ENCODE assay signal across 19 cellular contexts in genomic region chr6:42831237-42831636, GRCh38.
"Had no signal": no experiment of that assay in that cellular context is flagged by ENCODE, and none has a peak within 500 bp of the region (broad histone marks: within the 10 kb centered on the region; RNA-seq: fewer than 3 reads in every experiment).

No MANE protein-coding gene starts in this region.

- H3K4me1 Mint-ChIP-seq: activated naive CD4-positive, alpha-beta T cell treated with anti-CD3 and anti-CD28 coated beads, Interleukin-2, amount 10 ng/mL, durations not matched to agents 7 days and 5 days; brain; endodermal cell had no signal

- H3K4me1 ChIP-seq: parathyroid adenoma, thyroid gland, uterus had no signal

- DNase-seq: activated CD4-positive, alpha-beta T cell treated with anti-CD3 and anti-CD28 coated beads, Interleukin-2, amount 50 U/mL, for 48 hours; activated CD4-positive, CD25-positive, alpha-beta regulatory T cell treated with anti-CD3 and anti-CD28 coated beads, Interleukin-2, amount 50 U/mL, for 72 hours; activated naive CD4-positive, alpha-beta T cell treated with anti-CD3 and anti-CD28 coated beads, Interleukin-2, amount 10 ng/mL, durations not matched to agents 7 days and 5 days; cerebellar nuclear complex; endodermal cell; foreskin fibroblast; retina; stimulated activated CD4-positive, alpha-beta T cell treated with anti-CD3 and anti-CD28 coated beads, Interleukin-15, amount 100 ng/mL, for 24 hours; stimulated activated CD4-positive, alpha-beta T cell treated with anti-CD3 and anti-CD28 coated beads, Interleukin-4, amount 100 ng/mL, for 24 hours; SW 1271; thyroid gland; uterus had no signal

- H2AFZ ChIP-seq: parathyroid adenoma had no signal

- H3K27me3 Mint-ChIP-seq: activated naive CD4-positive, alpha-beta T cell treated with anti-CD3 and anti-CD28 coated beads, Interleukin-2, amount 10 ng/mL, durations not matched to agents 7 days and 5 days; brain; dendritic cell treated with granulocyte-macrophage colony-stimulating factor and Interleukin-4, amounts not matched to agents 40 ng/mL and 50 ng/mL, for 4 days; memory B cell had no signal

- H3K27ac ChIP-seq: esophagus muscularis mucosa, parathyroid adenoma, thyroid gland, uterus had no signal

- H3K36me3 ChIP-seq: uterus had no signal

- H3K9ac ChIP-seq: parathyroid adenoma had no signal

- H3K4me3 Mint-ChIP-seq: activated naive CD4-positive, alpha-beta T cell treated with anti-CD3 and anti-CD28 coated beads, Interleukin-2, amount 10 ng/mL, durations not matched to agents 7 days and 5 days; brain; dendritic cell treated with granulocyte-macrophage colony-stimulating factor and Interleukin-4, amounts not matched to agents 40 ng/mL and 50 ng/mL, for 4 days; endodermal cell; memory B cell had no signal

- H3K9me3 ChIP-seq: esophagus muscularis mucosa, thyroid gland, uterus had no signal

- ATAC-seq: left lobe of liver had no signal

- H3K27me3 ChIP-seq: esophagus muscularis mucosa, thyroid gland, uterus had no signal

- H3K4me3 ChIP-seq: esophagus muscularis mucosa, thyroid gland, uterus had no signal

- FAIRE-seq: islet of Langerhans had no signal

- H3K27ac Mint-ChIP-seq: activated naive CD4-positive, alpha-beta T cell treated with anti-CD3 and anti-CD28 coated beads, Interleukin-2, amount 10 ng/mL, durations not matched to agents 7 days and 5 days; dendritic cell treated with granulocyte-macrophage colony-stimulating factor and Interleukin-4, amounts not matched to agents 40 ng/mL and 50 ng/mL, for 4 days; endodermal cell; memory B cell had no signal
